Comparison of ENCODE assay signal across 22 cellular contexts in genomic region chr20:61998343-61999121, GRCh38.
"Had no signal": no experiment of that assay in that cellular context is flagged by ENCODE, and none has a peak within 500 bp of the region (broad histone marks: within the 10 kb centered on the region; RNA-seq: fewer than 3 reads in every experiment).

No MANE protein-coding gene starts in this region.

- H3K4me3 Mint-ChIP-seq: activated CD4-positive, alpha-beta memory T cell treated with anti-CD3 and anti-CD28 coated beads, Interleukin-2, amount 10 ng/mL, durations not matched to agents 7 days and 5 days; activated T-helper 1 cell treated with anti-CD3 and anti-CD28 coated beads, Interleukin-12 subunit alpha, Interleukin-12 subunit beta, Interleukin-2, Interleukin-4 antibody, amounts not matched to agents 30 ng/mL and 10 ng/mL and 1 ng/mL, durations not matched to agents 14 hours and 24 hours and 36 hours; brain; immature natural killer cell; naive thymus-derived CD8-positive, alpha-beta T cell; neural progenitor cell; stimulated activated naive CD8-positive, alpha-beta T cell treated with anti-CD3 and anti-CD28 coated beads, Interleukin-15, amount 100 ng/mL, for 72 hours had no signal

- H3K4me1 Mint-ChIP-seq: activated CD4-positive, alpha-beta memory T cell treated with anti-CD3 and anti-CD28 coated beads, Interleukin-2, amount 10 ng/mL, durations not matched to agents 7 days and 5 days; brain; neural progenitor cell; stimulated activated naive CD8-positive, alpha-beta T cell treated with anti-CD3 and anti-CD28 coated beads, Interleukin-15, amount 100 ng/mL, for 72 hours had no signal

- H3K4me3 ChIP-seq: left lung, neural progenitor cell, sigmoid colon, spleen, tibial nerve had no signal

- H3K4me2 ChIP-seq: neural progenitor cell had no signal

- DNase-seq: activated CD4-positive, alpha-beta memory T cell treated with anti-CD3 and anti-CD28 coated beads, Interleukin-2, amount 10 ng/mL, durations not matched to agents 7 days and 5 days; activated CD4-positive, alpha-beta T cell treated with anti-CD3 and anti-CD28 coated beads for 4 hours; activated CD4-positive, CD25-positive, alpha-beta regulatory T cell; activated gamma-delta T cell; dermis blood vessel endothelial cell; effector CD8-positive, alpha-beta T cell; erythroblast; foreskin fibroblast; immature natural killer cell; kidney glomerular epithelial cell; left lung; naive thymus-derived CD8-positive, alpha-beta T cell; sigmoid colon; spleen; stimulated activated CD4-positive, alpha-beta T cell treated with anti-CD3 and anti-CD28 coated beads, Interleukin-4, amount 100 ng/mL, for 24 hours; stimulated activated naive CD8-positive, alpha-beta T cell treated with anti-CD3 and anti-CD28 coated beads, Interleukin-15, amount 100 ng/mL, for 72 hours; T-helper 9 cell had no signal

- H3K9me3 ChIP-seq: left lung, sigmoid colon, spleen, tibial nerve had no signal

- H3K27me3 ChIP-seq: left lung, neural progenitor cell, sigmoid colon, spleen, tibial nerve had no signal

- H3K9ac ChIP-seq: neural progenitor cell had no signal

- H3K9me3 Mint-ChIP-seq: activated T-helper 1 cell treated with anti-CD3 and anti-CD28 coated beads, Interleukin-12 subunit alpha, Interleukin-12 subunit beta, Interleukin-2, Interleukin-4 antibody, amounts not matched to agents 30 ng/mL and 10 ng/mL and 1 ng/mL, durations not matched to agents 14 hours and 24 hours and 36 hours; immature natural killer cell; neural progenitor cell; stimulated activated naive CD8-positive, alpha-beta T cell treated with anti-CD3 and anti-CD28 coated beads, Interleukin-15, amount 100 ng/mL, for 72 hours had no signal

- H3K27ac ChIP-seq: left lung, neural progenitor cell, sigmoid colon, spleen, tibial nerve had no signal

- H3K27me3 Mint-ChIP-seq: activated CD4-positive, alpha-beta memory T cell treated with anti-CD3 and anti-CD28 coated beads, Interleukin-2, amount 10 ng/mL, durations not matched to agents 7 days and 5 days; brain; naive thymus-derived CD8-positive, alpha-beta T cell; stimulated activated naive CD8-positive, alpha-beta T cell treated with anti-CD3 and anti-CD28 coated beads, Interleukin-15, amount 100 ng/mL, for 72 hours had no signal

- H3K4me1 ChIP-seq: left lung, neural progenitor cell, sigmoid colon, spleen, tibial nerve had no signal

- ATAC-seq: activated naive CD4-positive, alpha-beta T cell treated with anti-CD3 and anti-CD28 coated beads, Interleukin-2, amount 50 U/mL, for 72 hours; left lung; naive thymus-derived CD8-positive, alpha-beta T cell; stimulated activated naive CD8-positive, alpha-beta T cell treated with anti-CD3 and anti-CD28 coated beads, Interleukin-15, amount 100 ng/mL, for 72 hours had no signal

- H2AFZ ChIP-seq: neural progenitor cell had no signal

- H3K27ac Mint-ChIP-seq: activated CD4-positive, alpha-beta memory T cell treated with anti-CD3 and anti-CD28 coated beads, Interleukin-2, amount 10 ng/mL, durations not matched to agents 7 days and 5 days; activated T-helper 1 cell treated with anti-CD3 and anti-CD28 coated beads, Interleukin-12 subunit alpha, Interleukin-12 subunit beta, Interleukin-2, Interleukin-4 antibody, amounts not matched to agents 30 ng/mL and 10 ng/mL and 1 ng/mL, durations not matched to agents 14 hours and 24 hours and 36 hours; neural progenitor cell had no signal
